ENCODE assay signal across 8 cellular contexts in the genomic region with DNA sequence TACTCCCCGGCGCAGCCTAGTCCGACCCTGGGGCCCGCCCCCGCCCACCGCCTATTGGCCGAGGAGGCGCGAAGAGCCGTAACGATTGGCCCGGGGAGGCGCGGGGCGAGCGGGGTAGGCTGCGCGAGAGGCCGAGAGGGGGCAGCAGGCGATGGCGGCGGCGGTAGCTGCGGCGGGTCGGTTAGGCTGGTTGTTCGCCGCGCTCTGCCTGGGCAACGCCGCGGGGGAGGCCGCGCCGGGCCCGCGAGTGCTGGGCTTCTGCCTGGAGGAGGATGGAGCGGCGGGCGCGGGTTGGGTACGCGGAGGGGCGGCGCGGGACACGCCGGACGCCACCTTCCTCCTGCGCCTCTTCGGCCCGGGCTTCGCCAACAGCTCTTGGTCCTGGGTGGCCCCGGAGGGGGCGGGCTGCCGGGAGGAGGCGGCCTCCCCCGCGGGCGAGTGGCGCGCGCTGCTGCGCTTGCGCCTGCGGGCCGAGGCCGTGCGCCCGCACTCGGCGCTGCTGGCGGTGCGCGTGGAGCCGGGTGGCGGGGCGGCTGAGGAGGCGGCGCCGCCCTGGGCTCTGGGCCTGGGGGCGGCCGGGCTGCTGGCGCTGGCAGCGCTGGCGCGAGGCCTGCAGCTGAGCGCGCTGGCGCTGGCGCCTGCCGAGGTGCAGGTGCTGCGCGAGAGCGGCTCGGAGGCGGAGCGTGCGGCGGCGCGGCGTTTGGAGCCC. TPM values are rescaled to one million over a fixed set of nuclear protein-coding genes. Genes with fewer than 3 reads are reported as not detected.
A peak's percentile ranks its signal among the peaks of the same experiment; 100 is the strongest.
DNase-seq lines count a peak whose midpoint lies in the region; ATAC-seq, FAIRE-seq and TF ChIP-seq lines count a peak whose summit lies in the region.

Gene CNNM3, plus strand, starts transcription at position 142 of the 709 bp plus-strand sequence. Its CDS starts 10 bp downstream, at position 152.

- WGBS in psoas muscle, 3 donors = 0% methylated on average over 36 to 103 of the region's 103 CpGs

- FAIRE-seq in urothelium cell line (lab: Jason Lieb, UNC) = peak; percentile 62

- ATAC-seq in GM18499 (IDR thresholded peaks at IDR 0.05; ENCODE audit: insufficient read depth, unreplicated experiment) (peak; percentile 76), HG02938 (IDR thresholded peaks at IDR 0.05; ENCODE audit: unreplicated experiment) (peak; percentile 84), psoas muscle (peak; percentile 89 to 94 (median 91))

- intact Hi-C loops in T-helper 1 cell treated with Interleukin-12 subunit alpha and Interleukin-12 subunit beta and Interleukin-4 antibody, amounts not matched to agents 30 ng/mL and 1 ng/mL, for 36 hours (cut with micrococcal nuclease) = loop anchor here (1.0 to 5.0 kb wide), 12 partner anchors 23 to 494 kb away; partner anchors contain the start of genes ANKRD36, ANKRD39, ARID5A and CNNM4
- intact Hi-C loops in left ventricle myocardium inferior (cut with micrococcal nuclease) = no loop called here
- intact Hi-C loops in psoas muscle (cut with DNase I) = no loop called here

- peaks cover 76% of the 10 kb centered on the region for H3K4me1 ChIP-seq in left ventricle myocardium inferior
- H3K4me1 ChIP-seq in psoas muscle = peaks cover 63% of the 10 kb centered on the region

- DNase-seq in NCI-H1694 (lab: John Stamatoyannopoulos, UW) = peak; percentile 80
- DNase-seq in amniotic stem cell (lab: John Stamatoyannopoulos, UW) = peak; percentile 84
- peak; percentile 98 for DNase-seq in left ventricle myocardium inferior
- DNase-seq in psoas muscle = peak; percentile 98
- DNase-seq in urothelium cell line (ENCODE audit: low spot score) = peak; percentile 100

- peak; percentile 83 for TF ChIP-seq CTCF in left ventricle myocardium inferior (IDR thresholded peaks at IDR 0.05; ENCODE audit: borderline replicate concordance)
- peak; percentile 64 for TF ChIP-seq CTCF in psoas muscle (IDR thresholded peaks at IDR 0.05)

- H3K36me3 ChIP-seq in left ventricle myocardium inferior (peaks cover 4% of the 10 kb centered on the region), psoas muscle (ENCODE audit: insufficient read depth in 1 of 2, low read depth in 1 of 2) (peaks cover 0 to 16% of the 10 kb centered on the region in 2 donors)

- H3K27me3 ChIP-seq in left ventricle myocardium inferior (ENCODE audit: low read depth) = no peaks in the 10 kb centered on the region
- no peaks in the 10 kb centered on the region for H3K27me3 ChIP-seq in psoas muscle (ENCODE audit: insufficient read depth in 3 of 3, low read length in 2 of 3)

- H3K4me3 ChIP-seq in left ventricle myocardium inferior = peak within 1 kb of the TSS; percentile 90
- H3K4me3 ChIP-seq in psoas muscle = peak within 1 kb of the TSS; percentile 93

- H3K9me3 ChIP-seq in left ventricle myocardium inferior (replicated peaks) (no peaks in the 10 kb centered on the region), psoas muscle (no peaks in the 10 kb centered on the region)

- peak within 1 kb of the TSS; percentile 100 for H3K27ac ChIP-seq in left ventricle myocardium inferior (replicated peaks)
- H3K27ac ChIP-seq in psoas muscle = peak within 1 kb of the TSS; percentile 97

RNA-seq across cellular contexts. Expression of gene CNNM3, which starts in this region (rescaled TPM):
- 24.2 and 25.7 TPM in 2 replicates for total RNA-seq in T-helper 1 cell treated with Interleukin-12 subunit alpha and Interleukin-12 subunit beta and Interleukin-4 antibody, amounts not matched to agents 30 ng/mL and 1 ng/mL, for 36 hours
- total RNA-seq in left ventricle myocardium inferior (11.1 TPM), psoas muscle (10 to 100 TPM in 3 of 4 donors, 1 to 10 TPM in 1; 7.2 to 12.6 (median 10.9) TPM)
- 1 to 10 TPM; 4.2 to 7.7 (median 6.4) TPM for polyA plus RNA-seq in psoas muscle

Comparison
In these comparisons a context has a peak if more than half of its experiments do, and no peak if none do; other contexts are left out.
1. Peak in every context shown above with its lines: DNase-seq, ATAC-seq, H3K4me3 ChIP-seq and H3K27ac ChIP-seq.